ENCODE assay signal across 1 cellular context in the genomic region with DNA sequence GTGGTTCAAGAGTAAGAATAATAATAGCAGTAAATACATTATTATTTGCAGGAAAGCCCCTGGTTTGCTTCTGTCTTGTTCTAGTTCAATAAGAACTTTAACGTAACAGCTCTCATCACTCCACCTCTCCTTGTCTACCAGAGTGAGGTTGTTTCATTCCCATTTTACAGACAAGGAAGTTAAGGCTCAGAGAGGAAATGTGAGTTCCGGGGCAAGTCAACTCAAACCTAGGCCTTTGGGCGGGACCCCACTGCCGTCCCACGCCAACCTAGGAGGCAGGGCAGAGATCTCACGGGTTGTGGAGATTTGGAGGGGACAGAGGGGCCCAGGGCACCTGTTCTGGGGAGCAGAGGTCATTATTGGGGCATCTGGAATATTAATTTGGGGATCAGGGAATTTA.
TF ChIP-seq lines count a peak whose summit lies in the region.

No MANE protein-coding gene starts in this region.

TF ChIP-seq in K562, 482 proteins besides CTCF, POLR2A, EP300 and RAD21:
- TF ChIP-seq BCOR (IDR thresholded peaks at IDR 0.05): peak; percentile 73
- no peak for TF ChIP-seq ZNF124 (CRISPR knock-in tag; IDR thresholded peaks at IDR 0.05)
- TF ChIP-seq ADNP (tag; IDR thresholded peaks at IDR 0.05): peak; percentile 73; the same call in 1 of the 2 replicates
- TF ChIP-seq RBM25 (IDR thresholded peaks at IDR 0.05; ENCODE audit: low read depth, low read length, severe bottlenecking): peak; percentile 63
- TF ChIP-seq, protein P1, sequence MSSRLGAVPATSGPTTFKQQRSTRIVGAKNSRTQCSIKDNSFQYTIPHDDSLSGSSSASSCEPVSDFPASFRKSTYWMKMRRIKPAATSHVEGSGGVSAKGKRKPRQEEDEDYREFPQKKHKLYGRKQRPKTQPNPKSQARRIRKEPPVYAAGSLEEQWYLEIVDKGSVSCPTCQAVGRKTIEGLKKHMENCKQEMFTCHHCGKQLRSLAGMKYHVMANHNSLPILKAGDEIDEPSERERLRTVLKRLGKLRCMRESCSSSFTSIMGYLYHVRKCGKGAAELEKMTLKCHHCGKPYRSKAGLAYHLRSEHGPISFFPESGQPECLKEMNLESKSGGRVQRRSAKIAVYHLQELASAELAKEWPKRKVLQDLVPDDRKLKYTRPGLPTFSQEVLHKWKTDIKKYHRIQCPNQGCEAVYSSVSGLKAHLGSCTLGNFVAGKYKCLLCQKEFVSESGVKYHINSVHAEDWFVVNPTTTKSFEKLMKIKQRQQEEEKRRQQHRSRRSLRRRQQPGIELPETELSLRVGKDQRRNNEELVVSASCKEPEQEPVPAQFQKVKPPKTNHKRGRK (tag; IDR thresholded peaks at IDR 0.05): no peak
